Comparison of ENCODE assay signal across 9 cellular contexts in genomic region chr21:34885636-34886553, GRCh38.
DNase-seq lines count a peak whose midpoint lies in the region; ATAC-seq, FAIRE-seq and TF ChIP-seq lines count a peak whose summit lies in the region.
"Had no signal": no experiment of that assay in that cellular context is flagged by ENCODE, and none has a peak within 500 bp of the region (broad histone marks: within the 10 kb centered on the region; RNA-seq: fewer than 3 reads in every experiment).

No MANE protein-coding gene starts in this region.

- no peaks in the 10 kb centered on the region for H3K9me3 ChIP-seq in heart right ventricle
- no peaks in the 10 kb centered on the region for H3K9me3 ChIP-seq in skeletal muscle tissue (ENCODE audit: control insufficient read depth in 3 of 3, low read length in 3 of 3)

- no peak overlapping the region for H3K27ac Mint-ChIP-seq in glutamatergic neuron (ENCODE audit: unreplicated experiment)

- H3K4me3 ChIP-seq in heart right ventricle = peak overlapping the region; percentile 22 to 76 (median 66)
- peak overlapping the region; percentile 88 to 94 (median 89) for H3K4me3 ChIP-seq in skeletal muscle tissue (ENCODE audit: low read length in 3 of 3)

- no peaks in the 10 kb centered on the region for H3K36me3 Mint-ChIP-seq in glutamatergic neuron (ENCODE audit: unreplicated experiment)

- no peak for FAIRE-seq in GM12891 (lab: Jason Lieb, UNC)
- FAIRE-seq: colon had no signal

- H3K9ac ChIP-seq in skeletal muscle tissue (ENCODE audit: low read depth in 1 of 3, low read length in 3 of 3) = peak overlapping the region; percentile 85 to 94 (median 90)

- peak in 1 of 9 donors; percentile 5 for TF ChIP-seq CTCF in heart right ventricle (IDR thresholded peaks at IDR 0.05)
- TF ChIP-seq CTCF in glutamatergic neuron (IDR thresholded peaks at IDR 0.05; ENCODE audit: partially characterized antibody, unreplicated experiment) = no peak

- H3K27me3 ChIP-seq in heart right ventricle (peaks cover 3 to 78% (median 70%) of the 10 kb centered on the region in 7 donors), skeletal muscle tissue (ENCODE audit: control insufficient read depth in 3 of 3, insufficient read depth in 3 of 3, low read length in 3 of 3) (peaks cover 0 to 15% (median 2%) of the 10 kb centered on the region in 3 donors)

- peaks cover 8% of the 10 kb centered on the region for H3K4me1 Mint-ChIP-seq in glutamatergic neuron (ENCODE audit: low read depth, unreplicated experiment)

- H3K4me3 Mint-ChIP-seq in glutamatergic neuron (ENCODE audit: unreplicated experiment) = peak overlapping the region; percentile 64

- DNase-seq in heart right ventricle = no peak
- DNase-seq in Right ventricle myocardium superior = no peak
- peak; percentile 20 for DNase-seq in activated CD4-positive, alpha-beta T cell treated with anti-CD3 and anti-CD28 coated beads, Interleukin-2, amount 50 U/mL, for 1 hour
- no peak for DNase-seq in glutamatergic neuron
- DNase-seq in GM12891 (ENCODE audit: insufficient read length, low spot score) = no peak

- intact Hi-C loops in heart right ventricle (cut with DNase I) (loop anchor here in 7 of 10 donors (5.0 to 10.0 kb wide), 11 partner anchors 139 to 1056 kb away; partner anchors contain the start of gene RUNX1 (in 1 of the 7)), Right ventricle myocardium superior (cut with DNase I) (no loop called here)

- H3K4me1 ChIP-seq in heart right ventricle = peaks cover 0 to 57% (median 24%) of the 10 kb centered on the region in 9 donors
- H3K4me1 ChIP-seq in skeletal muscle tissue (ENCODE audit: control insufficient read depth in 3 of 3, insufficient read depth in 3 of 3, low read length in 3 of 3) = peaks cover 17 to 26% (median 24%) of the 10 kb centered on the region in 3 donors

- WGBS in heart right ventricle, 2 donors = 8 to 10% methylated on average over 29 of the region's 29 CpGs

- H3K27ac ChIP-seq in heart right ventricle (peak overlapping the region in 8 of 10 donors; percentile 13 to 99 (median 85)), skeletal muscle tissue (ENCODE audit: low read depth, low read length) (peak overlapping the region; percentile 95)

- TF ChIP-seq POLR2A in GM12891 (IDR thresholded peaks at IDR 0.05; ENCODE audit: low read depth, low read length) = no peak
- TF ChIP-seq POLR2A in GM18505 (IDR thresholded peaks at IDR 0.05; ENCODE audit: borderline replicate concordance, extremely low read depth, insufficient read depth, insufficient read length) = no peak

- H3K9me3 Mint-ChIP-seq in glutamatergic neuron (ENCODE audit: unreplicated experiment) = peaks cover 2% of the 10 kb centered on the region

- H3K36me3 ChIP-seq in heart right ventricle = peaks cover 0 to 29% (median 0%) of the 10 kb centered on the region in 9 donors
- H3K36me3 ChIP-seq in skeletal muscle tissue (ENCODE audit: control insufficient read depth in 3 of 3, insufficient read depth in 3 of 3, low read length in 3 of 3) = peaks cover 0 to 3% (median 0%) of the 10 kb centered on the region in 3 donors

- peaks cover 14% of the 10 kb centered on the region for H3K27me3 Mint-ChIP-seq in glutamatergic neuron (ENCODE audit: unreplicated experiment)

- ATAC-seq in heart right ventricle (no peak), Right ventricle myocardium superior (ENCODE audit: poor library complexity) (no peak), GM21786 (IDR thresholded peaks at IDR 0.05; ENCODE audit: unreplicated experiment) (no peak), GM18505 (IDR thresholded peaks at IDR 0.05; ENCODE audit: unreplicated experiment) (no peak)

TF ChIP-seq in GM12891, 5 proteins besides CTCF, POLR2A, EP300 and RAD21:
- TF ChIP-seq PAX5 (IDR thresholded peaks at IDR 0.05; ENCODE audit: insufficient read depth, low read length, severe bottlenecking) = no peak
- no peak for TF ChIP-seq SPI1 (IDR thresholded peaks at IDR 0.05; ENCODE audit: low read depth, low read length)
- no peak for TF ChIP-seq POU2F2 (IDR thresholded peaks at IDR 0.05; ENCODE audit: low read depth, low read length)
- TF ChIP-seq POLR2AphosphoS5 (IDR thresholded peaks at IDR 0.05; ENCODE audit: low read depth, low read length) = no peak
- no peak for TF ChIP-seq TAF1 (IDR thresholded peaks at IDR 0.05; ENCODE audit: low read depth, low read length)
TF ChIP-seq in GM12891: peak in this region for 0.
